8 cellular contexts compared by ENCODE assay signal in the genomic region with DNA sequence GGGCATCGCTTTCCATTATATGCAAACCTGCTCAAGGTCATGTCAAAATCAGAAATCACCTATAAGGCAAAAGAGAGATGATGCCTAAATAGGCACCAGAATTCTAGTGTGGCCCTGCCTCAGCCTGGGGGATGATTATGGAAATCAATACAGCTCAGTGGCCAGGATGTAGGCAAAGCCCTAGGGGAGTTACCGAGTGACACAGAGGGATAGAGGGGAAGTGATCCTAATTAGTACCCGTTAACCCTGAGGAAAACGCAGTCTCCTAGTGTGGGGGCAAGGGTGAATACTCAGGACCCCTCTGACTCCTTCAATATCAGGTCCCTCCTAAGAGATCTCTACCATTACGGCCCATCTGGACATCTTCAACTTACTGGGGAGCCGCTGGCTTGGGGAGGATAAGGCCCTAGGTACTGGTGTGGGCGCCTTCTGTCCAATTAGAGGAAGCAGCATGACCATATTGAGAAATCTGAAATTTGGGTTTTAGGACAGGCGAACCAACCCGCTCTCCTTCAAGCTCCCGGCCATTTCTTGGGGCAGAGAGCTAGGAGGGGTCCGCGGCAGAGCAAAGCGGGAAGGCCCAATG. TPM values are rescaled to one million over a fixed set of nuclear protein-coding genes. Genes with fewer than 3 reads are reported as not detected.
DNase-seq lines count a peak whose midpoint lies in the region; ATAC-seq and TF ChIP-seq lines count a peak whose summit lies in the region.

No MANE protein-coding gene starts in this region.

- H3K4me1 Mint-ChIP-seq in activated CD4-positive, alpha-beta memory T cell treated with anti-CD3 and anti-CD28 coated beads, Interleukin-2, amount 10 ng/mL, durations not matched to agents 7 days and 5 days = peaks cover 12% of the 10 kb centered on the region

- H3K27ac Mint-ChIP-seq in activated CD4-positive, alpha-beta memory T cell treated with anti-CD3 and anti-CD28 coated beads, Interleukin-2, amount 10 ng/mL, durations not matched to agents 7 days and 5 days = no peak overlapping the region

- H3K27me3 Mint-ChIP-seq in activated CD4-positive, alpha-beta memory T cell treated with anti-CD3 and anti-CD28 coated beads, Interleukin-2, amount 10 ng/mL, durations not matched to agents 7 days and 5 days = peaks cover 6% of the 10 kb centered on the region

- no peak for DNase-seq in activated CD4-positive, alpha-beta memory T cell treated with anti-CD3 and anti-CD28 coated beads, Interleukin-2, amount 10 ng/mL, durations not matched to agents 7 days and 5 days
- no peak for DNase-seq in left cardiac atrium
- DNase-seq in skeletal muscle cell (ENCODE audit: low read depth) = no peak
- no peak for DNase-seq in NK-92 treated with Interleukin-12 subunit alpha and Interleukin-12 subunit beta, amount 100 ng/mL, for 24 hours (lab: John Stamatoyannopoulos, UW)
- no peak for DNase-seq in activated CD4-positive, alpha-beta T cell treated with anti-CD3 and anti-CD28 coated beads, Interleukin-2, amount 50 U/mL, for 4 hours
- no peak for DNase-seq in superior temporal gyrus (ENCODE audit: extremely low spot score)

- peaks cover 15% of the 10 kb centered on the region for H3K79me2 ChIP-seq in DOHH2 (ENCODE audit: control insufficient read depth, low read length)

- H3K4me1 ChIP-seq in DOHH2 (ENCODE audit: control insufficient read depth, low read length) = peaks cover 17% of the 10 kb centered on the region

- H3K36me3 Mint-ChIP-seq in activated CD4-positive, alpha-beta memory T cell treated with anti-CD3 and anti-CD28 coated beads, Interleukin-2, amount 10 ng/mL, durations not matched to agents 7 days and 5 days (ENCODE audit: low read depth) = peaks cover 2% of the 10 kb centered on the region

- CTCF ChIA-PET in activated CD4-positive, alpha-beta memory T cell treated with anti-CD3 and anti-CD28 coated beads, Interleukin-2, amount 10 ng/mL, durations not matched to agents 7 days and 5 days (lab: Charles Lee) = interaction anchor here (1.4 kb wide), 1 partner anchor 24 kb away, joined by 6 read pairs; a partner anchor contains a TSS

- H3K9me3 Mint-ChIP-seq in activated CD4-positive, alpha-beta memory T cell treated with anti-CD3 and anti-CD28 coated beads, Interleukin-2, amount 10 ng/mL, durations not matched to agents 7 days and 5 days = no peaks in the 10 kb centered on the region

- ATAC-seq in HG02571 (IDR thresholded peaks at IDR 0.05; ENCODE audit: unreplicated experiment) = peak; percentile 24
- ATAC-seq in left cardiac atrium = peak; percentile 55 to 69

- H3K27me3 ChIP-seq in DOHH2 (ENCODE audit: control insufficient read depth, low read length) = no peaks in the 10 kb centered on the region

- H3K9me3 ChIP-seq in DOHH2 (ENCODE audit: control insufficient read depth, insufficient read depth, low read length) = no peaks in the 10 kb centered on the region

- peaks cover 33% of the 10 kb centered on the region for H3K36me3 ChIP-seq in DOHH2 (ENCODE audit: control insufficient read depth, low read length)

- H3K4me2 ChIP-seq in DOHH2 (ENCODE audit: low read length) = peak overlapping the region; percentile 87

- H3K4me3 ChIP-seq in DOHH2 (ENCODE audit: low read length) (peak overlapping the region; percentile 96), skeletal muscle cell (ENCODE audit: low read depth, low read length) (peak overlapping the region; percentile 82)

- no peak for TF ChIP-seq CTCF in DOHH2 (IDR thresholded peaks at IDR 0.05; ENCODE audit: low read depth, low read length, poor library complexity, severe bottlenecking)

- no peak overlapping the region for H3K27ac ChIP-seq in DOHH2 (ENCODE audit: low read depth, low read length)

- POLR2A ChIA-PET in activated CD4-positive, alpha-beta memory T cell treated with anti-CD3 and anti-CD28 coated beads, Interleukin-2, amount 10 ng/mL, durations not matched to agents 7 days and 5 days (lab: Charles Lee) = interaction anchor here (1.0 to 1.1 kb wide), 2 partner anchors 15 to 30 kb away, joined by 3 read pairs; a partner anchor contains a TSS

- H3F3A ChIP-seq in DOHH2 (ENCODE audit: control insufficient read depth, insufficient read depth) = no peaks in the 10 kb centered on the region

- no peaks in the 10 kb centered on the region for H3K9me2 ChIP-seq in DOHH2 (replicated peaks; ENCODE audit: control insufficient read depth, low read length)

- peak overlapping the region; percentile 66 for H3K4me3 Mint-ChIP-seq in activated CD4-positive, alpha-beta memory T cell treated with anti-CD3 and anti-CD28 coated beads, Interleukin-2, amount 10 ng/mL, durations not matched to agents 7 days and 5 days

- H4K20me1 ChIP-seq in DOHH2 (ENCODE audit: control insufficient read depth, insufficient read depth, low read depth, low read length) = no peaks in the 10 kb centered on the region

- intact Hi-C loops in left cardiac atrium (cut with DNase I) = no loop called here

RNA-seq across cellular contexts. Expression of a gene that starts 0.7 kb away (rescaled TPM):
- 10 to 100 TPM; 16.1 to 19.0 TPM for total RNA-seq in activated CD4-positive, alpha-beta memory T cell treated with anti-CD3 and anti-CD28 coated beads, Interleukin-2, amount 10 ng/mL, durations not matched to agents 7 days and 5 days
- 10 to 100 TPM; 27.8 to 42.1 TPM for total RNA-seq in left cardiac atrium

RNA-seq across cellular contexts. Expression of a gene that starts 2.3 kb away (rescaled TPM):
- not detected for total RNA-seq in activated CD4-positive, alpha-beta memory T cell treated with anti-CD3 and anti-CD28 coated beads, Interleukin-2, amount 10 ng/mL, durations not matched to agents 7 days and 5 days
- under 1 TPM; 0.18 to 0.32 TPM for total RNA-seq in left cardiac atrium

RNA-seq across cellular contexts. Expression of a gene that starts 22.5 kb away (rescaled TPM):
- not detected for total RNA-seq in activated CD4-positive, alpha-beta memory T cell treated with anti-CD3 and anti-CD28 coated beads, Interleukin-2, amount 10 ng/mL, durations not matched to agents 7 days and 5 days
- total RNA-seq in left cardiac atrium = 10 to 100 TPM; 33.0 to 47.3 TPM

RNA-seq across cellular contexts. Expression of a gene that starts 23.6 kb away (rescaled TPM):
- 1 to 10 TPM; 1.8 to 1.9 TPM for total RNA-seq in activated CD4-positive, alpha-beta memory T cell treated with anti-CD3 and anti-CD28 coated beads, Interleukin-2, amount 10 ng/mL, durations not matched to agents 7 days and 5 days
- 10 to 100 TPM; 12.0 to 13.8 TPM for total RNA-seq in left cardiac atrium

RNA-seq across cellular contexts. Expression of a gene that starts 29.9 kb away (rescaled TPM):
- total RNA-seq in activated CD4-positive, alpha-beta memory T cell treated with anti-CD3 and anti-CD28 coated beads, Interleukin-2, amount 10 ng/mL, durations not matched to agents 7 days and 5 days = 10 to 100 TPM; 13.9 to 14.4 TPM
- 1 to 10 TPM; 4.7 to 6.1 TPM for total RNA-seq in left cardiac atrium

Comparison
In these comparisons a context has a peak if more than half of its experiments do, and no peak if none do; other contexts are left out.
1. RNA of a gene that starts 22.5 kb away (total RNA-seq): 33.0 to 47.3 TPM in left cardiac atrium; not detected in activated CD4-positive, alpha-beta memory T cell treated with anti-CD3 and anti-CD28 coated beads, Interleukin-2, amount 10 ng/mL, durations not matched to agents 7 days and 5 days; every median in the first group is over 10 times any median in the second.